Comparison of ENCODE assay signal across 8 cellular contexts in the genomic region with DNA sequence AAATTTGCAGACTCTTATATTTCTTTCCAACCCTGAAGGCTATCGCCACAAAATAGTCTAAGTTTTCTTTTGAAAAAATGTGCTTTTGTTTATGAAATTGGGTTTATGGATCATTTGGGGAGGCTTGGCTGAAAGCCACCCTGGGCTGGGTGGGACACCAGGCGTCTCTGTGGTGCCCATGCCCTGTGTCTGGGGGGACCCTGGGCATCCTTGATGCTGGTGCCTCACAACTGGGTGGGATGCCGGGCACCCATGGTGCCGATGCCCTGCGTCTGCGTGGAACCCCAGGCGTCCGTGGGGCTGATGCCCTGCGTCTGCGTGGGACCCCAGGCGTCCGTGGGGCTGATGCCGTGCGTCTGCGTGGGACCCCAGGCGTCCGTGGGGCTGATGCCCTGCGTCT.
"Had no signal": no experiment of that assay in that cellular context is flagged by ENCODE, and none has a peak within 500 bp of the region (broad histone marks: within the 10 kb centered on the region; RNA-seq: fewer than 3 reads in every experiment).

No MANE protein-coding gene starts in this region.

- H3K4me1 ChIP-seq: upper lobe of right lung had no signal

- DNase-seq: cerebellar nuclear complex had no signal

- FAIRE-seq: bronchial epithelial cell, islet of Langerhans had no signal

- H3K27ac ChIP-seq: epithelial cell of prostate, upper lobe of right lung, WERI-Rb-1 had no signal

- H3K4me3 ChIP-seq: coronary artery, heart left ventricle, upper lobe of right lung had no signal

- H3K27me3 ChIP-seq: heart left ventricle, upper lobe of right lung had no signal
